10 cellular contexts compared by ENCODE assay signal in the genomic region with DNA sequence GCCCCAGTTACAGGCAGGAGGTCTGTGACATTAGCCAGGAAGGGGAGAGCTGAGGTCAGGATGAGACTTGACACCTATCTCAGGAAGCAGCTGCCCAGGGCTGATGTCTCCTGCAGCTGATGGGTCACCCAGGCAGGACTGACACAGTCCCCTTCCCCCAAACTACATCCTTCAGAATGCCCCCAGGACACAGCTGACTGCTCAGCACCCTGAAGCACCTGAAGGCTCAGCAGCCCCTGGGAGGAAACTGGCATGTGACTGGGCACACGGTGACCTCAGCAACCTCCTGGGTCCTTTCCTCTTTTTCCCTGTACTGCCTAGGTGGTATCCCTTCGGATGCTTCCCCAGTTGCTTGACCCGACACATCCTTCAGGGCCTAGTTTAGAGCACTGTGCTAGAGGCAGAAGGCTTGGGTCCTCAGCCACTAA. TPM values are rescaled to one million over a fixed set of nuclear protein-coding genes. Genes with fewer than 3 reads are reported as not detected.
DNase-seq lines count a peak whose midpoint lies in the region; ATAC-seq, FAIRE-seq and TF ChIP-seq lines count a peak whose summit lies in the region.
"Had no signal": no experiment of that assay in that cellular context is flagged by ENCODE, and none has a peak within 500 bp of the region (broad histone marks: within the 10 kb centered on the region; RNA-seq: fewer than 3 reads in every experiment).

No MANE protein-coding gene starts in this region.

- H3K27me3 ChIP-seq in PC-9 (ENCODE audit: insufficient read depth, low read depth): no peaks in the 10 kb centered on the region
- no peaks in the 10 kb centered on the region for H3K27me3 ChIP-seq in endothelial cell of umbilical vein (ENCODE audit: control insufficient read depth in 2 of 2, insufficient read depth in 2 of 2, low read length in 2 of 2)
- no peaks in the 10 kb centered on the region for H3K27me3 ChIP-seq in ovary
- no peaks in the 10 kb centered on the region for H3K27me3 ChIP-seq in A673 (replicated peaks; ENCODE audit: insufficient read depth, low read depth, low read length, poor library complexity)

- TF ChIP-seq EP300 in ovary (IDR thresholded peaks at IDR 0.05): no peak

- POLR2A ChIA-PET in PC-9 (lab: Charles Lee; ENCODE audit: unreplicated experiment) (interaction anchor here (0.6 to 2.4 kb wide), 5 partner anchors 10 to 1061 kb away, joined by 4 to 13 read pairs (median 6); a partner anchor contains a TSS), endothelial cell of umbilical vein (lab: Charles Lee) (interaction anchor here (0.9 to 3.5 kb wide), 5 partner anchors 11 to 27 kb away, joined by 5 to 52 read pairs (median 6); a partner anchor contains a TSS), A673 (lab: Charles Lee; ENCODE audit: low non-redundant PET) (interaction anchor here (0.5 kb wide), 1 partner anchor 181 kb away, joined by 9 read pairs; no protein-coding TSS in a partner anchor)

- H3K9me3 ChIP-seq in PC-9 (ENCODE audit: insufficient read depth, low read depth): no peaks in the 10 kb centered on the region
- no peaks in the 10 kb centered on the region for H3K9me3 ChIP-seq in endothelial cell of umbilical vein (replicated peaks; ENCODE audit: control insufficient read depth, insufficient read depth, low read length)
- H3K9me3 ChIP-seq in ovary: no peaks in the 10 kb centered on the region
- H3K9me3 ChIP-seq in A673 (ENCODE audit: low read depth, low read length, poor library complexity, severe bottlenecking): no peaks in the 10 kb centered on the region

- H3K4me2 ChIP-seq in PC-9: peak overlapping the region; percentile 93
- H3K4me2 ChIP-seq in endothelial cell of umbilical vein (ENCODE audit: insufficient read depth, low read length): peak overlapping the region; percentile 89

- H3K9ac ChIP-seq in endothelial cell of umbilical vein (replicated peaks; ENCODE audit: extremely low read depth, insufficient read depth, low read length): no peak overlapping the region

- H3K4me3 ChIP-seq in PC-9: peak overlapping the region; percentile 76
- no peak overlapping the region for H3K4me3 ChIP-seq in endothelial cell of umbilical vein (replicated peaks in 1 of 3; ENCODE audit: insufficient read depth in 1 of 3, low read depth in 1 of 3, low read length in 3 of 3)
- peak overlapping the region; percentile 67 for H3K4me3 ChIP-seq in ovary
- no peak overlapping the region for H3K4me3 ChIP-seq in A673 (ENCODE audit: low read depth, low read length, poor library complexity, severe bottlenecking)

- no peak for FAIRE-seq in endothelial cell of umbilical vein (lab: Jason Lieb, UNC)

- H3K27ac ChIP-seq in C4-2B (peak overlapping the region; percentile 86), PC-9 (peak overlapping the region; percentile 92), endothelial cell of umbilical vein (ENCODE audit: insufficient read depth, low read depth, low read length) (no peak overlapping the region), ovary (no peak overlapping the region), A673 (ENCODE audit: low read depth, low read length, poor library complexity, severe bottlenecking) (no peak overlapping the region)

- TF ChIP-seq POLR2A in endothelial cell of umbilical vein (IDR thresholded peaks at IDR 0.05; ENCODE audit: low read depth, low read length) (no peak), ovary (IDR thresholded peaks at IDR 0.05) (peak; percentile 13)

- no peak for TF ChIP-seq CTCF in C4-2B (conservative IDR thresholded peaks at IDR 0.05)
- no peak for TF ChIP-seq CTCF in PC-9 (conservative IDR thresholded peaks at IDR 0.05)
- TF ChIP-seq CTCF in endothelial cell of umbilical vein (IDR thresholded peaks at IDR 0.05; ENCODE audit: extremely low read depth in 1 of 2, insufficient read depth in 1 of 2, low read depth in 1 of 2, low read length in 2 of 2): no peak
- no peak for TF ChIP-seq CTCF in ovary (IDR thresholded peaks at IDR 0.05)
- TF ChIP-seq CTCF in A673 (conservative IDR thresholded peaks at IDR 0.05; ENCODE audit: low read depth, low read length): no peak

- intact Hi-C loops in PC-9 (cut with micrococcal nuclease; ENCODE audit: unreplicated experiment): no loop called here
- intact Hi-C loops in endothelial cell of umbilical vein (cut with micrococcal nuclease): loop anchor here (10.0 kb wide), 1 partner anchor 568 kb away; a partner anchor contains a TSS
- intact Hi-C loops in ovary (cut with DNase I): no loop called here
- intact Hi-C loops in A673 (cut with micrococcal nuclease; ENCODE audit: unreplicated experiment): no loop called here

- H3K9me1 ChIP-seq in endothelial cell of umbilical vein (replicated peaks; ENCODE audit: control insufficient read depth, extremely low read depth, insufficient read depth, low read length): no peaks in the 10 kb centered on the region

- no peak for ATAC-seq in HG03457 (IDR thresholded peaks at IDR 0.05; ENCODE audit: unreplicated experiment)
- ATAC-seq in HG02623 (IDR thresholded peaks at IDR 0.05; ENCODE audit: unreplicated experiment): no peak

- no peak overlapping the region for H2AFZ ChIP-seq in PC-9
- H2AFZ ChIP-seq in endothelial cell of umbilical vein (ENCODE audit: low read depth, low read length): no peak overlapping the region

- H3K36me3 ChIP-seq in PC-9 (ENCODE audit: low read depth): no peaks in the 10 kb centered on the region
- no peaks in the 10 kb centered on the region for H3K36me3 ChIP-seq in endothelial cell of umbilical vein (ENCODE audit: control insufficient read depth in 2 of 2, extremely low read depth in 1 of 2, insufficient read depth in 2 of 2, low read length in 2 of 2)
- H3K36me3 ChIP-seq in ovary: no peaks in the 10 kb centered on the region
- H3K36me3 ChIP-seq in A673 (ENCODE audit: insufficient read depth, low read length, poor library complexity, severe bottlenecking): no peaks in the 10 kb centered on the region

- dilution Hi-C loops in endothelial cell of umbilical vein (cut with MboI; ENCODE audit: extremely low pct_ligation_motif_present, low sequenced_read_pairs): no loop called here

- BruUV-seq in PC-9 (replicated peaks; lab: Mats Ljungman, UMichigan) (no TSS peak), endothelial cell of umbilical vein (replicated peaks; lab: Mats Ljungman, UMichigan) (no TSS peak), A673 (replicated peaks; lab: Mats Ljungman, UMichigan) (no TSS peak)

- peaks cover 72% of the 10 kb centered on the region for H3F3A ChIP-seq in PC-9 (ENCODE audit: insufficient read depth, low read depth)

- H3K4me1 ChIP-seq in PC-9 (replicated peaks; ENCODE audit: insufficient read depth): peaks cover 62% of the 10 kb centered on the region
- peaks cover 64% of the 10 kb centered on the region for H3K4me1 ChIP-seq in endothelial cell of umbilical vein (ENCODE audit: control insufficient read depth, extremely low read depth, insufficient read depth, low read length)
- H3K4me1 ChIP-seq in ovary (ENCODE audit: insufficient read depth): peaks cover 21% of the 10 kb centered on the region
- peaks cover 47% of the 10 kb centered on the region for H3K4me1 ChIP-seq in A673 (ENCODE audit: insufficient read depth, low read length, poor library complexity, severe bottlenecking)

- H3K79me2 ChIP-seq in PC-9 (ENCODE audit: low read depth): peaks cover 62% of the 10 kb centered on the region
- peaks cover 59% of the 10 kb centered on the region for H3K79me2 ChIP-seq in endothelial cell of umbilical vein (ENCODE audit: control insufficient read depth, insufficient read depth, low read length)

- CTCF ChIA-PET in PC-9 (lab: Charles Lee): no interaction called here
- CTCF ChIA-PET in endothelial cell of umbilical vein (lab: Charles Lee): interaction anchor here (0.8 to 4.7 kb wide), 10 partner anchors 14 to 425 kb away, joined by 3 to 28 read pairs (median 6); a partner anchor contains a TSS
- CTCF ChIA-PET in A673 (lab: Charles Lee): no interaction called here

- no peaks in the 10 kb centered on the region for H3K9me2 ChIP-seq in PC-9 (ENCODE audit: insufficient read depth)

- peak in 1 of 2 experiments; percentile 59 for DNase-seq in PC-9
- no peak for DNase-seq in endothelial cell of umbilical vein (ENCODE audit: low read depth, low spot score)
- no peak for DNase-seq in ovary
- DNase-seq in A673 (ENCODE audit: low spot score): no peak
- no peak for DNase-seq in GM19238 (ENCODE audit: insufficient read length, low spot score)

- WGBS in ovary, 3 donors: 86 to 94% (median 89%) methylated on average over 3 of the region's 3 CpGs

- peaks cover 6% of the 10 kb centered on the region; the same call in 1 of the 2 replicates for H4K20me1 ChIP-seq in PC-9 (ENCODE audit: insufficient read depth)
- H4K20me1 ChIP-seq in endothelial cell of umbilical vein (replicated peaks; ENCODE audit: control insufficient read depth, extremely low read depth, insufficient read depth, low read length): no peaks in the 10 kb centered on the region

RNA-seq across cellular contexts. Expression of a gene that starts 1.9 kb away (rescaled TPM):
- 114 and 117 TPM in 2 replicates for total RNA-seq in PC-9 (2021)
- 28.7 and 32.0 TPM in 2 replicates for total RNA-seq in endothelial cell of umbilical vein
- 23.1 and 26.3 TPM in 2 replicates for polyA plus RNA-seq in endothelial cell of umbilical vein
- polyA plus RNA-seq in endothelial cell of umbilical vein (2011; cell fraction: cytosol; rRNA removed): 21.9 and 24.6 TPM in 2 replicates
- 12.5 and 13.1 TPM in 2 replicates for polyA plus RNA-seq in endothelial cell of umbilical vein (2011; cell fraction: nucleus; rRNA removed)
- polyA plus RNA-seq in endothelial cell of umbilical vein (2012): 39.6 and 39.9 TPM in 2 replicates
- 35.6 and 41.7 TPM in 2 replicates for polyA minus RNA-seq in endothelial cell of umbilical vein
- polyA minus RNA-seq in endothelial cell of umbilical vein (2011; cell fraction: cytosol; rRNA and poly(A)+ RNA removed): 39.9 TPM
- polyA minus RNA-seq in endothelial cell of umbilical vein (2011; cell fraction: nucleus; rRNA and poly(A)+ RNA removed): 5.9 and 7.6 TPM in 2 replicates
- total RNA-seq in ovary: 100 to 1,000 TPM in 1 of 7 donors, 10 to 100 TPM in 6; 12.9 to 269 (median 45.9) TPM
- polyA plus RNA-seq in ovary: 10 to 100 TPM; 17.3 to 49.0 TPM
- 14.8 and 16.3 TPM in 2 replicates for total RNA-seq in A673 (2021)

RNA-seq across cellular contexts. Expression of a gene that starts 16.7 kb away (rescaled TPM):
- total RNA-seq in PC-9 (2021) (35.1 and 38.8 TPM in 2 replicates), endothelial cell of umbilical vein (22.3 and 27.4 TPM in 2 replicates), ovary (10 to 100 TPM; 29.2 to 69.7 (median 32.8) TPM), A673 (2021) (20.0 and 22.8 TPM in 2 replicates)
- polyA plus RNA-seq in endothelial cell of umbilical vein (79.6 and 91.8 TPM in 2 replicates), ovary (10 to 100 TPM; 33.0 to 47.0 TPM)
- polyA plus RNA-seq in endothelial cell of umbilical vein (2011; cell fraction: cytosol; rRNA removed): 45.7 and 47.1 TPM in 2 replicates
- polyA plus RNA-seq in endothelial cell of umbilical vein (2011; cell fraction: nucleus; rRNA removed): 27.8 and 30.1 TPM in 2 replicates
- polyA plus RNA-seq in endothelial cell of umbilical vein (2012): 21.2 and 22.0 TPM in 2 replicates
- polyA minus RNA-seq in endothelial cell of umbilical vein: 65.4 and 73.2 TPM in 2 replicates
- 34.8 TPM for polyA minus RNA-seq in endothelial cell of umbilical vein (2011; cell fraction: cytosol; rRNA and poly(A)+ RNA removed)
- polyA minus RNA-seq in endothelial cell of umbilical vein (2011; cell fraction: nucleus; rRNA and poly(A)+ RNA removed): 34.8 and 36.4 TPM in 2 replicates

RNA-seq across cellular contexts. Expression of a gene that starts 31.8 kb away (rescaled TPM):
- total RNA-seq in PC-9 (2021) (0.23 TPM in 1 of 2 replicates, not detected in the other), endothelial cell of umbilical vein (not detected in 2 replicates), ovary (under 1 TPM in 2 of 7 donors, not detected in 5; 0.42 to 0.89 TPM), A673 (2021) (0.69 TPM in 1 of 2 replicates, not detected in the other)
- polyA plus RNA-seq in endothelial cell of umbilical vein (not detected in 2 replicates), ovary (under 1 TPM in 1 of 2 donors, not detected in 1; 0.02 TPM)
- not detected in 2 replicates for polyA plus RNA-seq in endothelial cell of umbilical vein (2011; cell fraction: cytosol; rRNA removed)
- not detected in 2 replicates for polyA plus RNA-seq in endothelial cell of umbilical vein (2011; cell fraction: nucleus; rRNA removed)
- 0.12 and 0.22 TPM in 2 replicates for polyA plus RNA-seq in endothelial cell of umbilical vein (2012)
- not detected in 2 replicates for polyA minus RNA-seq in endothelial cell of umbilical vein
- polyA minus RNA-seq in endothelial cell of umbilical vein (2011; cell fraction: cytosol; rRNA and poly(A)+ RNA removed): not detected
- not detected in 2 replicates for polyA minus RNA-seq in endothelial cell of umbilical vein (2011; cell fraction: nucleus; rRNA and poly(A)+ RNA removed)
- total RNA-seq: glomerular endothelial cell had no signal

RNA-seq across cellular contexts. Expression of a gene that starts 38.2 kb away (rescaled TPM):
- total RNA-seq in PC-9 (2021): 0.33 and 0.60 TPM in 2 replicates
- total RNA-seq in endothelial cell of umbilical vein: 0.14 TPM in 1 of 2 replicates, not detected in the other
- polyA plus RNA-seq in endothelial cell of umbilical vein: 0.10 and 0.11 TPM in 2 replicates
- 0.03 TPM in 1 of 2 replicates, not detected in the other for polyA plus RNA-seq in endothelial cell of umbilical vein (2011; cell fraction: cytosol; rRNA removed)
- polyA plus RNA-seq in endothelial cell of umbilical vein (2011; cell fraction: nucleus; rRNA removed): not detected in 2 replicates
- polyA plus RNA-seq in endothelial cell of umbilical vein (2012): not detected in 2 replicates
- polyA minus RNA-seq in endothelial cell of umbilical vein: 0.11 and 0.17 TPM in 2 replicates
- polyA minus RNA-seq in endothelial cell of umbilical vein (2011; cell fraction: cytosol; rRNA and poly(A)+ RNA removed): not detected
- not detected in 2 replicates for polyA minus RNA-seq in endothelial cell of umbilical vein (2011; cell fraction: nucleus; rRNA and poly(A)+ RNA removed)
- under 1 TPM in 1 of 7 donors, not detected in 6; 0.10 TPM for total RNA-seq in ovary
- polyA plus RNA-seq in ovary: not detected
- 0.28 and 0.31 TPM in 2 replicates for total RNA-seq in A673 (2021)
- total RNA-seq: glomerular endothelial cell had no signal

RNA-seq across cellular contexts. Expression of a gene that starts 39.7 kb away (rescaled TPM):
- not detected in 2 replicates for total RNA-seq in PC-9 (2021)
- not detected in 2 replicates for total RNA-seq in endothelial cell of umbilical vein
- not detected in 2 replicates for polyA plus RNA-seq in endothelial cell of umbilical vein
- not detected in 2 replicates for polyA plus RNA-seq in endothelial cell of umbilical vein (2011; cell fraction: cytosol; rRNA removed)
- not detected in 2 replicates for polyA plus RNA-seq in endothelial cell of umbilical vein (2011; cell fraction: nucleus; rRNA removed)
- not detected in 2 replicates for polyA plus RNA-seq in endothelial cell of umbilical vein (2012)
- polyA minus RNA-seq in endothelial cell of umbilical vein: not detected in 2 replicates
- not detected for polyA minus RNA-seq in endothelial cell of umbilical vein (2011; cell fraction: cytosol; rRNA and poly(A)+ RNA removed)
- polyA minus RNA-seq in endothelial cell of umbilical vein (2011; cell fraction: nucleus; rRNA and poly(A)+ RNA removed): not detected in 2 replicates
- under 1 TPM in 2 of 7 donors, not detected in 5; 0.36 to 0.38 TPM for total RNA-seq in ovary
- polyA plus RNA-seq in ovary: not detected
- not detected in 2 replicates for total RNA-seq in A673 (2021)
- total RNA-seq: glomerular endothelial cell; T-helper 2 cell treated with Interferon-gamma antibody and Interleukin-4, amounts not matched to agents 100 ng/mL and 5 ng/mL, for 36 hours had no signal

Comparison
In these comparisons a context has a peak if more than half of its experiments do, and no peak if none do; other contexts are left out.
1. H3K27ac ChIP-seq: peak in C4-2B (single experiment) and PC-9 (single experiment); none in endothelial cell of umbilical vein (single experiment), ovary (0 of 2) and A673 (single experiment).
2. H3K4me3 ChIP-seq: peak in PC-9 (single experiment) and ovary (single experiment); none in endothelial cell of umbilical vein (0 of 3) and A673 (single experiment).